ENCODE assay signal across 19 cellular contexts in the genomic region with DNA sequence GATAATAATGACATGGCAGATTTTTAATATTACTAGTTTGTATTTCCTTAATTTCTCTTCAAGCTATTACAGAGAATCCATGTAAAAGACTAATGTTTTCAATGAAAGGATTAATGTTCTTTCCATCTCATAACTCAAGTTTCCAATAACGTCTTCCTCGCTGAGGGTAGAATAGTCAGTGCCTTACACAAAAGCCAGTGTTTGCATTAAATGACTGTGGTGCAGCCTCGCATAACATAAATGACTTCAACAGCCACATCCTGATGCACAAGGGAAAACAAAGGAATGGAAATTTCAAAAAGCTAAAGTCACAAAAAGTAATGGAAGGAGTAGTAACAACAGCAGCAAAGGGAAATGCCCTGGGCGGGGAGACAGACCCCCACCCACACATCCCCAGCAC.
"Had no signal": no experiment of that assay in that cellular context is flagged by ENCODE, and none has a peak within 500 bp of the region (broad histone marks: within the 10 kb centered on the region; RNA-seq: fewer than 3 reads in every experiment).

No MANE protein-coding gene starts in this region.

- H3K4me3 Mint-ChIP-seq: activated CD8-positive, alpha-beta T cell treated with anti-CD3 and anti-CD28 coated beads for 36 hours; memory B cell; naive thymus-derived CD4-positive, alpha-beta T cell had no signal

- H3K27me3 ChIP-seq: colonic mucosa, esophagus squamous epithelium, neutrophil, SJSA1, suprapubic skin, upper lobe of left lung had no signal

- H3K27ac Mint-ChIP-seq: activated CD8-positive, alpha-beta T cell treated with anti-CD3 and anti-CD28 coated beads for 36 hours; activated T-cell treated with anti-CD3 and anti-CD28 coated beads, Interleukin-2, amount 50 U/mL, for 72 hours; memory B cell had no signal

- H3K9ac ChIP-seq: parathyroid adenoma had no signal

- H3K27me3 Mint-ChIP-seq: activated CD8-positive, alpha-beta T cell treated with anti-CD3 and anti-CD28 coated beads for 36 hours; memory B cell; naive thymus-derived CD4-positive, alpha-beta T cell had no signal

- H3K9me3 Mint-ChIP-seq: memory B cell had no signal

- H3K4me1 ChIP-seq: colonic mucosa had no signal

- H3K9me3 ChIP-seq: colonic mucosa, esophagus squamous epithelium, mucosa of descending colon, neutrophil, SJSA1, suprapubic skin, upper lobe of left lung had no signal

- H3K36me3 ChIP-seq: colonic mucosa, esophagus squamous epithelium, neutrophil, SJSA1, suprapubic skin, upper lobe of left lung had no signal

- DNase-seq: activated CD8-positive, alpha-beta T cell treated with anti-CD3 and anti-CD28 coated beads for 36 hours; activated naive CD4-positive, alpha-beta T cell treated with Interleukin-2 at 50 U/mL for 16 hours; activated T-cell treated with anti-CD3 and anti-CD28 coated beads, Interleukin-2, amount 50 U/mL, for 72 hours; colonic mucosa; esophagus squamous epithelium; hippocampal formation; left ventricle myocardium superior; mucosa of descending colon; naive thymus-derived CD4-positive, alpha-beta T cell; stimulated activated CD4-positive, alpha-beta T cell treated with anti-CD3 and anti-CD28 coated beads, Interleukin-2, amount 100 ng/mL, for 48 hours; stimulated activated naive CD4-positive, alpha-beta T cell; T-helper 9 cell; upper lobe of left lung had no signal

- H2AFZ ChIP-seq: parathyroid adenoma had no signal

- H3K27ac ChIP-seq: colonic mucosa, esophagus squamous epithelium, neutrophil, parathyroid adenoma, SJSA1, suprapubic skin, upper lobe of left lung had no signal

- ATAC-seq: activated CD4-positive, CD25-positive, alpha-beta regulatory T cell treated with anti-CD3 and anti-CD28 coated beads, Interleukin-2, amount 50 U/mL, for 24 hours; activated CD8-positive, alpha-beta T cell treated with anti-CD3 and anti-CD28 coated beads for 36 hours; left ventricle myocardium superior; mucosa of descending colon; naive thymus-derived CD4-positive, alpha-beta T cell had no signal

- H3K4me3 ChIP-seq: colonic mucosa, esophagus squamous epithelium, mucosa of descending colon, SJSA1, suprapubic skin, upper lobe of left lung had no signal
